ENCODE assay signal across 23 cellular contexts in genomic region chr3:24722106-24722505, GRCh38.
"Had no signal": no experiment of that assay in that cellular context is flagged by ENCODE, and none has a peak within 500 bp of the region (broad histone marks: within the 10 kb centered on the region; RNA-seq: fewer than 3 reads in every experiment).

No MANE protein-coding gene starts in this region.

- H3K27ac ChIP-seq: foreskin keratinocyte, heart right ventricle, left lung, neutrophil, pancreas, right atrium auricular region, skin epidermis, transverse colon, upper lobe of right lung, uterus had no signal

- FAIRE-seq: islet of Langerhans, pancreas had no signal

- ATAC-seq: foreskin keratinocyte; left cardiac atrium; left lung; mucosa of descending colon; natural killer cell treated with Interleukin-12 subunit alpha and Interleukin-12 subunit beta and Interleukin-15 and Interleukin-18, amount 100 ng/mL, for 72 hours; pancreas; sciatic nerve; stimulated activated naive B cell treated with anti-CD40 and anti-IgM and Interleukin-4, amounts not matched to agents 10 μg/mL and 1 μg/mL and 100 μg/mL, for 72 hours; upper lobe of right lung had no signal

- H3K27me3 ChIP-seq: foreskin keratinocyte, heart right ventricle, left lung, neutrophil, pancreas, right atrium auricular region, transverse colon, upper lobe of right lung, uterus had no signal

- H3K9me3 ChIP-seq: heart right ventricle, left lung, mucosa of descending colon, neutrophil, pancreas, right atrium auricular region, transverse colon, upper lobe of right lung, uterus had no signal

- DNase-seq: cortex of kidney; foreskin keratinocyte; glutamatergic neuron; heart right ventricle; hippocampal formation; left cardiac atrium; left lung; mesenchymal stem cell; naive B cell; pancreas; stimulated activated CD4-positive, alpha-beta T cell treated with anti-CD3 and anti-CD28 coated beads, Interleukin-15, amount 100 ng/mL, for 24 hours; stimulated activated CD4-positive, alpha-beta T cell treated with anti-CD3 and anti-CD28 coated beads, Interleukin-2, amount 100 ng/mL, for 48 hours; stimulated activated naive B cell treated with anti-CD40 and anti-IgM and Interleukin-4, amounts not matched to agents 10 μg/mL and 1 μg/mL and 100 μg/mL, for 72 hours; transverse colon; upper lobe of right lung; uterus had no signal

- H3K36me3 ChIP-seq: heart right ventricle, left lung, neutrophil, pancreas, right atrium auricular region, transverse colon, upper lobe of right lung, uterus had no signal

- H3K4me3 ChIP-seq: heart right ventricle, left lung, mucosa of descending colon, pancreas, right atrium auricular region, skin epidermis, transverse colon, upper lobe of right lung, uterus had no signal

- H3K4me1 ChIP-seq: heart right ventricle, left lung, pancreas, right atrium auricular region, transverse colon, upper lobe of right lung, uterus had no signal
